Comparison of ENCODE assay signal across 20 cellular contexts in the genomic region with DNA sequence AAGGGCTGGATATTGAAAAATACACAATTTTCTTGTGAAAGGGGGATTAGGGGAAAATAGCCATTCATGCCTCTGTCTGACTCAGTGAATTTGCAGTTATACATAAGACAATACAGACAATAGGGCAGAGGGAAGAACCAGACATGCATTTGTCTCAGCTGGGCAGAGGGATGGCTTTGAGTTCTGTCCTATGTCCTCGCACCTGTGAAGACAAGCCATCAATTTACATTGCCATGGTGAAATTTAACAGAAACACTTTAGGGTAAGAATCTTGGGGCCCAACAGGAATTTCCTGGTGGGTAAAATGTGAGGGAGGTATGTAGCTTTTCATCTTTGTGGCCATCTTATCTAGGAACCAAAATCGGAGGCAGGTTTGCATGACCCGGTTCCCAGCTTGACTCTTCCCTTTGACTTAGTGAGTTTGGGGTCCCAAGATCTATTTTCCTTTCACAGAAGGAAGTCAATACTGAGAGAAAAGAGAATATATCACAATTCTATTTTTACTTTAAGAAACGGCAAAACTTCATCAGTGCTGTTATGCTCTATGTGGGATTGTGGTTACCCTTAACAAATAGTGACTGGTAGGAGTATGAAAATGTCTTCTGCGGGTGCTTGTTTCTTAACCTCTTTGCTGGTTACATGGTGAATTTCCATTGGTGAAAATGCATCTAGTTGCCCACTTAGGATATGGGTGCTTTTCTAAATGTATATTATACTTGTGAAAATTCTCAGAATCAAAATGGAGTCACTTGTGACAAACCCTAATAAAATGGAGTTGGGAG.
DNase-seq lines count a peak whose midpoint lies in the region; ATAC-seq and TF ChIP-seq lines count a peak whose summit lies in the region.
"Had no signal": no experiment of that assay in that cellular context is flagged by ENCODE, and none has a peak within 500 bp of the region (broad histone marks: within the 10 kb centered on the region; RNA-seq: fewer than 3 reads in every experiment).

No MANE protein-coding gene starts in this region.

- ATAC-seq in naive thymus-derived CD8-positive, alpha-beta T cell = peak; percentile 58 to 68

- H3K27me3 ChIP-seq in uterus (no peaks in the 10 kb centered on the region), sigmoid colon (peaks cover 0 to 3% (median 0%) of the 10 kb centered on the region in 3 donors)
- H3K27me3 ChIP-seq: brain microvascular endothelial cell, suprapubic skin had no signal

- intact Hi-C loops in activated CD4-positive, alpha-beta T cell treated with anti-CD3 and anti-CD28 coated beads, Interleukin-2, amount 10 ng/mL, durations not matched to agents 24 days and 14 days (cut with micrococcal nuclease) = loop anchor here (1.0 to 5.0 kb wide), 4 partner anchors 20 to 150 kb away; no protein-coding TSS in a partner anchor
- intact Hi-C loops in activated T-helper 1 cell treated with anti-CD3 and anti-CD28 coated beads, Interleukin-12 subunit alpha, Interleukin-12 subunit beta, Interleukin-2, Interleukin-4 antibody, amounts not matched to agents 30 ng/mL and 10 ng/mL and 1 ng/mL, durations not matched to agents 14 hours and 24 hours and 36 hours (cut with micrococcal nuclease) = loop anchor here (1.0 kb wide), 5 partner anchors 14 to 282 kb away; no protein-coding TSS in a partner anchor
- intact Hi-C loops in uterus (cut with DNase I; ENCODE audit: low total_unique reads) = no loop called here
- intact Hi-C loops in sigmoid colon (cut with DNase I) = no loop called here
- intact Hi-C loops in lower leg skin (cut with DNase I; ENCODE audit: low total_unique reads) = no loop called here

- H3K27ac Mint-ChIP-seq in activated CD4-positive, alpha-beta T cell treated with anti-CD3 and anti-CD28 coated beads, Interleukin-2, amount 10 ng/mL, durations not matched to agents 24 days and 14 days = peak overlapping the region; percentile 83
- H3K27ac Mint-ChIP-seq in activated T-helper 1 cell treated with anti-CD3 and anti-CD28 coated beads, Interleukin-12 subunit alpha, Interleukin-12 subunit beta, Interleukin-2, Interleukin-4 antibody, amounts not matched to agents 30 ng/mL and 10 ng/mL and 1 ng/mL, durations not matched to agents 14 hours and 24 hours and 36 hours = peak overlapping the region; percentile 85
- H3K27ac Mint-ChIP-seq in naive thymus-derived CD8-positive, alpha-beta T cell = peak overlapping the region in 8 of 10 donors; percentile 2 to 66 (median 40)

- TF ChIP-seq EP300 in sigmoid colon (IDR thresholded peaks at IDR 0.05) = no peak

- TF ChIP-seq POLR2A in uterus (IDR thresholded peaks at IDR 0.05) (no peak), sigmoid colon (IDR thresholded peaks at IDR 0.05) (no peak), lower leg skin (IDR thresholded peaks at IDR 0.05) (no peak)

- 70 to 89% methylated on average over 5 of the region's 5 CpGs for WGBS in sigmoid colon, 2 donors
- 88 to 90% methylated on average over 5 of the region's 5 CpGs for WGBS in lower leg skin, 2 donors

- TF ChIP-seq CTCF in uterus (IDR thresholded peaks at IDR 0.05) (no peak), sigmoid colon (IDR thresholded peaks at IDR 0.05) (no peak), lower leg skin (IDR thresholded peaks at IDR 0.05) (no peak)

- H3K9me3 Mint-ChIP-seq in activated CD4-positive, alpha-beta T cell treated with anti-CD3 and anti-CD28 coated beads, Interleukin-2, amount 10 ng/mL, durations not matched to agents 24 days and 14 days = peaks cover 4% of the 10 kb centered on the region
- H3K9me3 Mint-ChIP-seq in activated T-helper 1 cell treated with anti-CD3 and anti-CD28 coated beads, Interleukin-12 subunit alpha, Interleukin-12 subunit beta, Interleukin-2, Interleukin-4 antibody, amounts not matched to agents 30 ng/mL and 10 ng/mL and 1 ng/mL, durations not matched to agents 14 hours and 24 hours and 36 hours = no peaks in the 10 kb centered on the region
- H3K9me3 Mint-ChIP-seq in naive thymus-derived CD8-positive, alpha-beta T cell = peaks cover 0 to 3% (median 0%) of the 10 kb centered on the region in 9 donors

- H3K36me3 ChIP-seq in uterus = no peaks in the 10 kb centered on the region
- H3K36me3 ChIP-seq in sigmoid colon = no peaks in the 10 kb centered on the region
- H3K36me3 ChIP-seq: adrenal gland, brain microvascular endothelial cell, suprapubic skin had no signal

- no peak overlapping the region for H3K4me3 ChIP-seq in uterus
- H3K4me3 ChIP-seq in sigmoid colon = no peak overlapping the region
- no peak overlapping the region for H3K4me3 ChIP-seq in lower leg skin (ENCODE audit: low read depth, poor library complexity, severe bottlenecking)
- H3K4me3 ChIP-seq: adrenal gland, skin epidermis, suprapubic skin had no signal

- H3K4me1 Mint-ChIP-seq in activated CD4-positive, alpha-beta T cell treated with anti-CD3 and anti-CD28 coated beads, Interleukin-2, amount 10 ng/mL, durations not matched to agents 24 days and 14 days = peaks cover 66% of the 10 kb centered on the region
- peaks cover 80% of the 10 kb centered on the region for H3K4me1 Mint-ChIP-seq in activated T-helper 1 cell treated with anti-CD3 and anti-CD28 coated beads, Interleukin-12 subunit alpha, Interleukin-12 subunit beta, Interleukin-2, Interleukin-4 antibody, amounts not matched to agents 30 ng/mL and 10 ng/mL and 1 ng/mL, durations not matched to agents 14 hours and 24 hours and 36 hours (ENCODE audit: low read depth)
- peaks cover 18 to 56% (median 52%) of the 10 kb centered on the region in 4 donors for H3K4me1 Mint-ChIP-seq in naive thymus-derived CD8-positive, alpha-beta T cell

- no peaks in the 10 kb centered on the region for H3K27me3 Mint-ChIP-seq in activated CD4-positive, alpha-beta T cell treated with anti-CD3 and anti-CD28 coated beads, Interleukin-2, amount 10 ng/mL, durations not matched to agents 24 days and 14 days
- no peaks in the 10 kb centered on the region for H3K27me3 Mint-ChIP-seq in activated T-helper 1 cell treated with anti-CD3 and anti-CD28 coated beads, Interleukin-12 subunit alpha, Interleukin-12 subunit beta, Interleukin-2, Interleukin-4 antibody, amounts not matched to agents 30 ng/mL and 10 ng/mL and 1 ng/mL, durations not matched to agents 14 hours and 24 hours and 36 hours (ENCODE audit: insufficient read depth)
- H3K27me3 Mint-ChIP-seq in naive thymus-derived CD8-positive, alpha-beta T cell = no peaks in the 10 kb centered on the region

- H3K4me1 ChIP-seq in uterus (no peaks in the 10 kb centered on the region), sigmoid colon (no peaks in the 10 kb centered on the region)
- H3K4me1 ChIP-seq: adrenal gland, suprapubic skin had no signal

- H3K36me3 Mint-ChIP-seq in activated CD4-positive, alpha-beta T cell treated with anti-CD3 and anti-CD28 coated beads, Interleukin-2, amount 10 ng/mL, durations not matched to agents 24 days and 14 days (ENCODE audit: low read depth) = peaks cover 5% of the 10 kb centered on the region
- H3K36me3 Mint-ChIP-seq in activated T-helper 1 cell treated with anti-CD3 and anti-CD28 coated beads, Interleukin-12 subunit alpha, Interleukin-12 subunit beta, Interleukin-2, Interleukin-4 antibody, amounts not matched to agents 30 ng/mL and 10 ng/mL and 1 ng/mL, durations not matched to agents 14 hours and 24 hours and 36 hours (ENCODE audit: low read depth) = peaks cover 1% of the 10 kb centered on the region
- H3K36me3 Mint-ChIP-seq in naive thymus-derived CD8-positive, alpha-beta T cell = no peaks in the 10 kb centered on the region

- H3K27ac ChIP-seq in uterus = no peak overlapping the region
- no peak overlapping the region for H3K27ac ChIP-seq in sigmoid colon
- H3K27ac ChIP-seq: adrenal gland, brain microvascular endothelial cell, suprapubic skin had no signal

- POLR2A ChIA-PET in naive thymus-derived CD8-positive, alpha-beta T cell (lab: Charles Lee) = interaction anchor here (0.7 kb wide), 1 partner anchor 152 kb away, joined by 3 read pairs; no protein-coding TSS in a partner anchor

- no peak for DNase-seq in activated CD4-positive, alpha-beta T cell treated with anti-CD3 and anti-CD28 coated beads, Interleukin-2, amount 10 ng/mL, durations not matched to agents 24 days and 14 days
- no peak for DNase-seq in activated CD4-positive, alpha-beta T cell treated with anti-CD3 and anti-CD28 coated beads, Interleukin-2, amount 50 U/mL, for 1 hour
- DNase-seq in MV-4-11 (lab: John Stamatoyannopoulos, UW) = peak; percentile 34
- DNase-seq in activated T-helper 1 cell treated with anti-CD3 and anti-CD28 coated beads, Interleukin-12 subunit alpha, Interleukin-12 subunit beta, Interleukin-2, Interleukin-4 antibody, amounts not matched to agents 30 ng/mL and 10 ng/mL and 1 ng/mL, durations not matched to agents 14 hours and 24 hours and 36 hours (ENCODE audit: low spot score) = no peak
- no peak for DNase-seq in naive thymus-derived CD8-positive, alpha-beta T cell
- DNase-seq in uterus = no peak
- no peak for DNase-seq in sigmoid colon
- DNase-seq in lower leg skin (ENCODE audit: low spot score in 2 of 2) = no peak
- DNase-seq: adrenal gland; brain microvascular endothelial cell; COR-L47; effector CD4-positive, alpha-beta T cell; GOT3; KBM-7; mammary epithelial cell; NCI-H510A; SHP77 treated with DMSO at 0.1 percent for 48 hours; stimulated activated CD4-positive, alpha-beta T cell treated with anti-CD3 and anti-CD28 coated beads, Interleukin-1b, Interleukin-23, amount 100 ng/mL, for 48 hours had no signal

- H3K9me3 ChIP-seq in uterus (no peaks in the 10 kb centered on the region), sigmoid colon (no peaks in the 10 kb centered on the region)
- H3K9me3 ChIP-seq: adrenal gland, suprapubic skin had no signal

- peak overlapping the region; percentile 30 for H3K4me3 Mint-ChIP-seq in activated CD4-positive, alpha-beta T cell treated with anti-CD3 and anti-CD28 coated beads, Interleukin-2, amount 10 ng/mL, durations not matched to agents 24 days and 14 days
- peak overlapping the region; percentile 40 for H3K4me3 Mint-ChIP-seq in activated T-helper 1 cell treated with anti-CD3 and anti-CD28 coated beads, Interleukin-12 subunit alpha, Interleukin-12 subunit beta, Interleukin-2, Interleukin-4 antibody, amounts not matched to agents 30 ng/mL and 10 ng/mL and 1 ng/mL, durations not matched to agents 14 hours and 24 hours and 36 hours
- H3K4me3 Mint-ChIP-seq in naive thymus-derived CD8-positive, alpha-beta T cell = peak overlapping the region in 2 of 10 donors; percentile 33 to 52

Comparison
In these comparisons a context has a peak if more than half of its experiments do, and no peak if none do; other contexts are left out.
1. intact Hi-C loops: an anchor here in activated CD4-positive, alpha-beta T cell treated with anti-CD3 and anti-CD28 coated beads, Interleukin-2, amount 10 ng/mL, durations not matched to agents 24 days and 14 days (1.0 to 5.0 kb wide) and activated T-helper 1 cell treated with anti-CD3 and anti-CD28 coated beads, Interleukin-12 subunit alpha, Interleukin-12 subunit beta, Interleukin-2, Interleukin-4 antibody, amounts not matched to agents 30 ng/mL and 10 ng/mL and 1 ng/mL, durations not matched to agents 14 hours and 24 hours and 36 hours (1.0 kb wide); none called in uterus, sigmoid colon and lower leg skin.